13 cellular contexts compared by ENCODE assay signal in the genomic region with DNA sequence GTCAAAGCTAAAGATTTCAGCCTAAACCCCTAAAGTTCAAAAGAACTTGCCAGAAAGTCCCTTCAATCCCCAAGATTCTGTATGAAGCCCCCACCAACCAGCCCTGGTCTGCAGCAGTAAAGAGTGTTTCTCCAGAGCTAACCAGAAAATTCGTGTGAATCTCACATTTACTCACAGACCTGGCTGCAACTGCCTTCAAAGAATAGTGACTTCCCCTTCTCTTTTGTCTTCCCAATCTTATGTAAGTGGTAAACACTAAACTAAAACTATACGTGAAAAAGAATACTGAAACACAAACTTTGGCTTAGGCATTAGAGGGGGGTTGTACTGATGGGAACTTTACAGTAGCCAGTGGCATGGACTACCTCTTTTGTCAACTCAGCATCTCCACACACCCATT. TPM values are rescaled to one million over a fixed set of nuclear protein-coding genes. Genes with fewer than 3 reads are reported as not detected.
DNase-seq lines count a peak whose midpoint lies in the region; ATAC-seq and TF ChIP-seq lines count a peak whose summit lies in the region.
"Had no signal": no experiment of that assay in that cellular context is flagged by ENCODE, and none has a peak within 500 bp of the region (broad histone marks: within the 10 kb centered on the region; RNA-seq: fewer than 3 reads in every experiment).

No MANE protein-coding gene starts in this region.

- H3K27me3 Mint-ChIP-seq in natural killer cell treated with Interleukin-12 subunit alpha and Interleukin-12 subunit beta and Interleukin-15 and Interleukin-18, amount 100 ng/mL, for 72 hours = peaks cover 0 to 2% of the 10 kb centered on the region in 2 donors
- H3K27me3 Mint-ChIP-seq in natural killer cell (ENCODE audit: low read depth in 2 of 2) = peaks cover 0 to 4% of the 10 kb centered on the region in 2 donors
- H3K27me3 Mint-ChIP-seq: CD4-positive, CD25-positive, alpha-beta regulatory T cell had no signal

- peaks cover 5% of the 10 kb centered on the region for H3K9me3 Mint-ChIP-seq in natural killer cell treated with Interleukin-12 subunit alpha and Interleukin-12 subunit beta and Interleukin-15 and Interleukin-18, amount 100 ng/mL, for 72 hours
- no peaks in the 10 kb centered on the region for H3K9me3 Mint-ChIP-seq in natural killer cell
- H3K9me3 Mint-ChIP-seq in stimulated activated effector memory CD8-positive, alpha-beta T cell treated with anti-CD3 and anti-CD28 coated beads, Interleukin-12 subunit alpha, Interleukin-12 subunit beta, amount 100 ng/mL, for 72 hours = no peaks in the 10 kb centered on the region

- intact Hi-C loops in natural killer cell (cut with micrococcal nuclease) = loop anchor here (10.0 kb wide), 1 partner anchor 105 kb away; no protein-coding TSS in a partner anchor

- H3K4me3 Mint-ChIP-seq in natural killer cell treated with Interleukin-12 subunit alpha and Interleukin-12 subunit beta and Interleukin-15 and Interleukin-18, amount 100 ng/mL, for 72 hours = peak overlapping the region; percentile 58
- no peak overlapping the region for H3K4me3 Mint-ChIP-seq in natural killer cell
- H3K4me3 Mint-ChIP-seq in stimulated activated effector memory CD8-positive, alpha-beta T cell treated with anti-CD3 and anti-CD28 coated beads, Interleukin-12 subunit alpha, Interleukin-12 subunit beta, amount 100 ng/mL, for 72 hours = no peak overlapping the region
- H3K4me3 Mint-ChIP-seq: CD4-positive, CD25-positive, alpha-beta regulatory T cell had no signal

- peak; percentile 81 to 82 for ATAC-seq in natural killer cell treated with Interleukin-12 subunit alpha and Interleukin-12 subunit beta and Interleukin-15 and Interleukin-18, amount 100 ng/mL, for 72 hours
- ATAC-seq in natural killer cell = no peak
- ATAC-seq in HG02870 (IDR thresholded peaks at IDR 0.05; ENCODE audit: unreplicated experiment) = peak; percentile 72
- peak; percentile 57 for ATAC-seq in stimulated activated effector memory CD8-positive, alpha-beta T cell treated with anti-CD3 and anti-CD28 coated beads, Interleukin-12 subunit alpha, Interleukin-12 subunit beta, amount 100 ng/mL, for 72 hours
- no peak for ATAC-seq in HG02623 (IDR thresholded peaks at IDR 0.05; ENCODE audit: unreplicated experiment)
- ATAC-seq: HepG2 had no signal

- peak overlapping the region; percentile 32 to 72 for H3K27ac Mint-ChIP-seq in natural killer cell treated with Interleukin-12 subunit alpha and Interleukin-12 subunit beta and Interleukin-15 and Interleukin-18, amount 100 ng/mL, for 72 hours
- H3K27ac Mint-ChIP-seq in natural killer cell = no peak overlapping the region
- H3K27ac Mint-ChIP-seq in stimulated activated effector memory CD8-positive, alpha-beta T cell treated with anti-CD3 and anti-CD28 coated beads, Interleukin-12 subunit alpha, Interleukin-12 subunit beta, amount 100 ng/mL, for 72 hours = peak overlapping the region; percentile 43
- H3K27ac Mint-ChIP-seq: CD4-positive, CD25-positive, alpha-beta regulatory T cell had no signal

- TF ChIP-seq CTCF in natural killer cell (IDR thresholded peaks at IDR 0.05) = no peak

- peaks cover 26 to 49% of the 10 kb centered on the region in 2 donors for H3K4me1 Mint-ChIP-seq in natural killer cell treated with Interleukin-12 subunit alpha and Interleukin-12 subunit beta and Interleukin-15 and Interleukin-18, amount 100 ng/mL, for 72 hours (ENCODE audit: low read depth in 2 of 2)
- H3K4me1 Mint-ChIP-seq in natural killer cell = peaks cover 10 to 15% of the 10 kb centered on the region in 2 donors
- H3K4me1 Mint-ChIP-seq in stimulated activated effector memory CD8-positive, alpha-beta T cell treated with anti-CD3 and anti-CD28 coated beads, Interleukin-12 subunit alpha, Interleukin-12 subunit beta, amount 100 ng/mL, for 72 hours = peaks cover 9% of the 10 kb centered on the region
- H3K4me1 Mint-ChIP-seq: CD4-positive, CD25-positive, alpha-beta regulatory T cell had no signal

- DNase-seq in natural killer cell treated with Interleukin-12 subunit alpha and Interleukin-12 subunit beta and Interleukin-15 and Interleukin-18, amount 100 ng/mL, for 72 hours (ENCODE audit: low spot score) = no peak
- DNase-seq in natural killer cell (no peak), NCI-H1092 treated with DMSO at 0.1 percent for 48 hours (lab: John Stamatoyannopoulos, UW) (no peak), NCI-H146 treated with DMSO at 0.1 percent for 48 hours (lab: John Stamatoyannopoulos, UW; ENCODE audit: unreplicated experiment) (no peak)
- no peak for DNase-seq in stimulated activated effector memory CD8-positive, alpha-beta T cell treated with anti-CD3 and anti-CD28 coated beads, Interleukin-12 subunit alpha, Interleukin-12 subunit beta, amount 100 ng/mL, for 72 hours (ENCODE audit: low spot score in 2 of 2)
- DNase-seq: ACHN; CD4-positive, CD25-positive, alpha-beta regulatory T cell; DMS53; GF-D8; GM23248 had no signal

- H3K36me3 Mint-ChIP-seq in natural killer cell treated with Interleukin-12 subunit alpha and Interleukin-12 subunit beta and Interleukin-15 and Interleukin-18, amount 100 ng/mL, for 72 hours = no peaks in the 10 kb centered on the region
- H3K36me3 Mint-ChIP-seq in natural killer cell = no peaks in the 10 kb centered on the region
- no peaks in the 10 kb centered on the region for H3K36me3 Mint-ChIP-seq in stimulated activated effector memory CD8-positive, alpha-beta T cell treated with anti-CD3 and anti-CD28 coated beads, Interleukin-12 subunit alpha, Interleukin-12 subunit beta, amount 100 ng/mL, for 72 hours
- H3K36me3 Mint-ChIP-seq: CD4-positive, CD25-positive, alpha-beta regulatory T cell had no signal

RNA-seq across cellular contexts. Expression of gene SETBP1, which starts 50.6 kb away (rescaled TPM):
- total RNA-seq in natural killer cell treated with Interleukin-12 subunit alpha and Interleukin-12 subunit beta and Interleukin-15 and Interleukin-18, amount 100 ng/mL, for 72 hours = 10 to 100 TPM; 77.9 to 79.6 TPM
- 10 to 100 TPM; 36.0 to 46.6 (median 41.2) TPM for total RNA-seq in natural killer cell

Comparison
In these comparisons a context has a peak if more than half of its experiments do, and no peak if none do; other contexts are left out.
1. ATAC-seq: peak in natural killer cell treated with Interleukin-12 subunit alpha and Interleukin-12 subunit beta and Interleukin-15 and Interleukin-18, amount 100 ng/mL, for 72 hours (2 of 2), HG02870 (single experiment) and stimulated activated effector memory CD8-positive, alpha-beta T cell treated with anti-CD3 and anti-CD28 coated beads, Interleukin-12 subunit alpha, Interleukin-12 subunit beta, amount 100 ng/mL, for 72 hours (single experiment); none in natural killer cell (0 of 3) and HG02623 (single experiment).
2. H3K27ac Mint-ChIP-seq: peak in natural killer cell treated with Interleukin-12 subunit alpha and Interleukin-12 subunit beta and Interleukin-15 and Interleukin-18, amount 100 ng/mL, for 72 hours (2 of 2) and stimulated activated effector memory CD8-positive, alpha-beta T cell treated with anti-CD3 and anti-CD28 coated beads, Interleukin-12 subunit alpha, Interleukin-12 subunit beta, amount 100 ng/mL, for 72 hours (single experiment); none in natural killer cell (0 of 2).